ENCODE assay signal across 1 cellular context in genomic region chr17:8337802-8338744, GRCh38.
TF ChIP-seq lines count a peak whose summit lies in the region.

No MANE protein-coding gene starts in this region.

TF ChIP-seq in K562, 482 proteins besides CTCF, POLR2A, EP300 and RAD21 (continues in another document):
- no peak for TF ChIP-seq POLR2AphosphoS5 (IDR thresholded peaks at IDR 0.05; ENCODE audit: control insufficient read depth, insufficient read depth, low read depth, low read length)
- TF ChIP-seq DACH1 (IDR thresholded peaks at IDR 0.05; ENCODE audit: partially characterized antibody), result no peak
- TF ChIP-seq ILK (tag; IDR thresholded peaks at IDR 0.05; ENCODE audit: borderline replicate concordance, low read depth), result no peak
- TF ChIP-seq ETS1 (conservative IDR thresholded peaks at IDR 0.05; ENCODE audit: control insufficient read depth, low read depth, low read length), result no peak
- no peak for TF ChIP-seq ZNF583 (CRISPR knock-in tag; IDR thresholded peaks at IDR 0.05)
- TF ChIP-seq ZNF766 (CRISPR knock-in tag; conservative IDR thresholded peaks at IDR 0.05), result peak; percentile 67
- no peak for TF ChIP-seq U2AF1 (optimal IDR thresholded peaks at IDR 0.05; ENCODE audit: low read depth, low read length)
- TF ChIP-seq NR1H2 (CRISPR knock-in tag; IDR thresholded peaks at IDR 0.05), result no peak
- TF ChIP-seq ATF3 (IDR thresholded peaks at IDR 0.05), result peak; percentile 35; the same call in 1 of the 2 replicates
- TF ChIP-seq ATF3 (CRISPR knock-in tag; conservative IDR thresholded peaks at IDR 0.05), result no peak
- TF ChIP-seq CHD4 (IDR thresholded peaks at IDR 0.05; ENCODE audit: insufficient read depth, insufficient replicate concordance, low read depth, low read length, poor library complexity, severe bottlenecking), result no peak
- TF ChIP-seq GTF2E2 (tag; IDR thresholded peaks at IDR 0.05), result no peak
- TF ChIP-seq ZNF785 (CRISPR knock-in tag; IDR thresholded peaks at IDR 0.05), result no peak
- no peak for TF ChIP-seq MCM5 (IDR thresholded peaks at IDR 0.05; ENCODE audit: low read depth)
- no peak for TF ChIP-seq STAG1 (CRISPR knock-in tag; IDR thresholded peaks at IDR 0.05; ENCODE audit: borderline replicate concordance)
- TF ChIP-seq ZNF384 (IDR thresholded peaks at IDR 0.05; ENCODE audit: low read depth, low read length), result no peak
- TF ChIP-seq TBL1XR1 (IDR thresholded peaks at IDR 0.05; ENCODE audit: low read length in 2 of 2), result no peak
- no peak for TF ChIP-seq ZBTB17 (CRISPR knock-in tag; IDR thresholded peaks at IDR 0.05)
- no peak for TF ChIP-seq CBFA2T3 (IDR thresholded peaks at IDR 0.05)
- no peak for TF ChIP-seq CHAMP1 (IDR thresholded peaks at IDR 0.05)
- TF ChIP-seq EWSR1 (IDR thresholded peaks at IDR 0.05; ENCODE audit: borderline replicate concordance, low read depth, partially characterized antibody), result no peak
- TF ChIP-seq POLR2H (tag; IDR thresholded peaks at IDR 0.05; ENCODE audit: low read depth), result no peak
- no peak for TF ChIP-seq CBX8 (IDR thresholded peaks at IDR 0.05; ENCODE audit: borderline replicate concordance, extremely low read depth, low read depth, low read length, poor library complexity, severe bottlenecking)
- TF ChIP-seq STAT5A (IDR thresholded peaks at IDR 0.05; ENCODE audit: borderline replicate concordance, low read length), result no peak
- TF ChIP-seq LEF1 (IDR thresholded peaks at IDR 0.05), result peak; percentile 41; the same call in 1 of the 2 replicates
- no peak for TF ChIP-seq KHSRP (IDR thresholded peaks at IDR 0.05)
- TF ChIP-seq NFXL1 (CRISPR knock-in tag; IDR thresholded peaks at IDR 0.05), result no peak
- TF ChIP-seq ESRRB (CRISPR knock-in tag; IDR thresholded peaks at IDR 0.05; ENCODE audit: borderline replicate concordance), result no peak
- TF ChIP-seq STAT6 (CRISPR knock-in tag; IDR thresholded peaks at IDR 0.05), result no peak
- TF ChIP-seq MEF2A (IDR thresholded peaks at IDR 0.05; ENCODE audit: control insufficient read depth, low read depth, low read length), result no peak
- TF ChIP-seq RCOR1 (IDR thresholded peaks at IDR 0.05; ENCODE audit: borderline replicate concordance in 1 of 2, low read depth in 2 of 2, low read length in 2 of 2), result 0 out of 4 replicates have a peak, but pooled peaks of 1 of the 2 experiments have one; percentile 22
- peak in 1 of 2 experiments; percentile 39 for TF ChIP-seq E2F6 (IDR thresholded peaks at IDR 0.05; ENCODE audit: borderline replicate concordance in 1 of 2, extremely low read depth in 1 of 2, insufficient read depth in 1 of 2, insufficient read length in 1 of 2, low read depth in 1 of 2, low read length in 1 of 2, poor library complexity in 1 of 2, severe bottlenecking in 1 of 2)
- no peak for TF ChIP-seq ZNF589 (CRISPR knock-in tag; IDR thresholded peaks at IDR 0.05; ENCODE audit: low read depth)
- TF ChIP-seq ZFP91 (CRISPR knock-in tag; IDR thresholded peaks at IDR 0.05), result no peak
- no peak for TF ChIP-seq ZHX1 (conservative IDR thresholded peaks at IDR 0.05; ENCODE audit: low read length)
- TF ChIP-seq SMARCA4 (IDR thresholded peaks at IDR 0.05), result peak; percentile 26; the same call in 1 of the 2 replicates
- TF ChIP-seq PURB (CRISPR knock-in tag; IDR thresholded peaks at IDR 0.05; ENCODE audit: low read depth), result no peak
- TF ChIP-seq NR2F6 (CRISPR knock-in tag; IDR thresholded peaks at IDR 0.05), result no peak
- TF ChIP-seq L3MBTL2 (IDR thresholded peaks at IDR 0.05), result peak; percentile 93
- no peak for TF ChIP-seq ZMIZ1 (IDR thresholded peaks at IDR 0.05; ENCODE audit: low read depth in 2 of 2, low read length in 2 of 2)
- TF ChIP-seq ETV1 (tag; conservative IDR thresholded peaks at IDR 0.05; ENCODE audit: low read depth), result no peak
- TF ChIP-seq SPI1 (IDR thresholded peaks at IDR 0.05; ENCODE audit: borderline replicate concordance, low read depth, low read length), result peak; percentile 76; the same call in 1 of the 2 replicates
- TF ChIP-seq SMAD4 (CRISPR knock-in tag; conservative IDR thresholded peaks at IDR 0.05), result no peak
- no peak for TF ChIP-seq ZNF778 (CRISPR knock-in tag; IDR thresholded peaks at IDR 0.05)
